In genomic region chr12:32273063-32273521, GRCh38 we compare ENCODE assay signal across 9 cellular contexts.
DNase-seq lines count a peak whose midpoint lies in the region; ATAC-seq and TF ChIP-seq lines count a peak whose summit lies in the region.
"Had no signal": no experiment of that assay in that cellular context is flagged by ENCODE, and none has a peak within 500 bp of the region (broad histone marks: within the 10 kb centered on the region; RNA-seq: fewer than 3 reads in every experiment).

No MANE protein-coding gene starts in this region.

- peak overlapping the region; percentile 28 to 44 (median 30) for H3K4me3 Mint-ChIP-seq in CD4-positive, CD25-positive, alpha-beta regulatory T cell

- H3K4me1 Mint-ChIP-seq in CD4-positive, CD25-positive, alpha-beta regulatory T cell, result peaks cover 25 to 33% (median 27%) of the 10 kb centered on the region in 4 donors

- peak in 2 of 3 donors; percentile 12 to 63 for DNase-seq in CD4-positive, CD25-positive, alpha-beta regulatory T cell
- DNase-seq in brain microvascular endothelial cell (peak; percentile 53), NCI-H1105 (lab: John Stamatoyannopoulos, UW) (no peak), Right ventricle myocardium superior (no peak), MV-4-11 (lab: John Stamatoyannopoulos, UW) (no peak), DMS53 treated with DMSO at 0.1 percent for 48 hours (lab: John Stamatoyannopoulos, UW; ENCODE audit: unreplicated experiment) (no peak)

- H3K36me3 Mint-ChIP-seq in CD4-positive, CD25-positive, alpha-beta regulatory T cell, result peaks cover 5% of the 10 kb centered on the region

- no peaks in the 10 kb centered on the region for H3K27me3 Mint-ChIP-seq in CD4-positive, CD25-positive, alpha-beta regulatory T cell

- intact Hi-C loops in Right ventricle myocardium superior (cut with DNase I), result no loop called here

- H3K9me3 Mint-ChIP-seq in CD4-positive, CD25-positive, alpha-beta regulatory T cell, result peaks cover 0 to 1% (median 0%) of the 10 kb centered on the region in 7 donors

- peak; percentile 38 to 67 for ATAC-seq in CD4-positive, CD25-positive, alpha-beta regulatory T cell (ENCODE audit: low read depth in 2 of 2)
- ATAC-seq in GM19372 (IDR thresholded peaks at IDR 0.05; ENCODE audit: low read depth, unreplicated experiment), result peak; percentile 55
- ATAC-seq in HG03196 (IDR thresholded peaks at IDR 0.05; ENCODE audit: unreplicated experiment), result peak; percentile 48
- ATAC-seq in Right ventricle myocardium superior (ENCODE audit: poor library complexity), result no peak

- no peak for TF ChIP-seq CTCF in brain microvascular endothelial cell (IDR thresholded peaks at IDR 0.05; ENCODE audit: low read depth, low read length, missing control alignments)

- no peaks in the 10 kb centered on the region for H3K36me3 ChIP-seq in CD4-positive, CD25-positive, alpha-beta regulatory T cell (ENCODE audit: control insufficient read depth, insufficient read depth, low read length)
- H3K36me3 ChIP-seq in brain microvascular endothelial cell (replicated peaks), result no peaks in the 10 kb centered on the region

- no peaks in the 10 kb centered on the region for H3K27me3 ChIP-seq in CD4-positive, CD25-positive, alpha-beta regulatory T cell (ENCODE audit: control insufficient read depth, insufficient read depth, low read length)
- H3K27me3 ChIP-seq in brain microvascular endothelial cell (replicated peaks), result no peaks in the 10 kb centered on the region

- in situ Hi-C loops in brain microvascular endothelial cell (cut with HindIII; ENCODE audit: low pct_ligation_motif_present, low sequenced_read_pairs), result no loop called here

- no peaks in the 10 kb centered on the region for H3K4me1 ChIP-seq in CD4-positive, CD25-positive, alpha-beta regulatory T cell (ENCODE audit: control insufficient read depth, insufficient read depth, low read length, poor library complexity, severe bottlenecking)

- H3K4me3 ChIP-seq in CD4-positive, CD25-positive, alpha-beta regulatory T cell (ENCODE audit: low read depth, low read length), result peak overlapping the region; percentile 21
- no peak overlapping the region for H3K4me3 ChIP-seq in brain microvascular endothelial cell (ENCODE audit: low read depth, low read length)
- H3K4me3 ChIP-seq: skin epidermis had no signal

- peak overlapping the region; percentile 56 for H3K27ac ChIP-seq in CD4-positive, CD25-positive, alpha-beta regulatory T cell (ENCODE audit: insufficient read depth, low read length, poor library complexity, severe bottlenecking)
- H3K27ac ChIP-seq in brain microvascular endothelial cell, result no peak overlapping the region

- no peaks in the 10 kb centered on the region for H3K9me3 ChIP-seq in CD4-positive, CD25-positive, alpha-beta regulatory T cell (ENCODE audit: control insufficient read depth in 2 of 2, low read length in 2 of 2)

- peak overlapping the region; percentile 92 to 94 (median 92) for H3K27ac Mint-ChIP-seq in CD4-positive, CD25-positive, alpha-beta regulatory T cell

Comparison
In these comparisons a context has a peak if more than half of its experiments do, and no peak if none do; other contexts are left out.
1. DNase-seq: peak in CD4-positive, CD25-positive, alpha-beta regulatory T cell (2 of 3) and brain microvascular endothelial cell (single experiment); none in NCI-H1105 (single experiment), Right ventricle myocardium superior (single experiment), MV-4-11 (single experiment) and DMS53 treated with DMSO at 0.1 percent for 48 hours (single experiment).